ENCODE assay signal across 18 cellular contexts in genomic region chr2:183148967-183149366, GRCh38. TPM values are rescaled to one million over a fixed set of nuclear protein-coding genes. Genes with fewer than 3 reads are reported as not detected.
DNase-seq lines count a peak whose midpoint lies in the region; ATAC-seq, FAIRE-seq and TF ChIP-seq lines count a peak whose summit lies in the region.
"Had no signal": no experiment of that assay in that cellular context is flagged by ENCODE, and none has a peak within 500 bp of the region (broad histone marks: within the 10 kb centered on the region; RNA-seq: fewer than 3 reads in every experiment).

No MANE protein-coding gene starts in this region.

- CTCF ChIA-PET in HepG2 (lab: Yijun Ruan, JAX; ENCODE audit: low intra/inter-chr PET ratio, low total read pairs) (no interaction called here), GM12878 (lab: Yijun Ruan, JAX) (interaction anchor here (0.7 kb wide), 1 partner anchor 14 kb away, joined by 4 read pairs; no protein-coding TSS in a partner anchor)

- H3K9ac ChIP-seq in HepG2 (ENCODE audit: insufficient read depth, low read depth, low read length), result no peak overlapping the region
- no peak overlapping the region for H3K9ac ChIP-seq in GM12878 (ENCODE audit: control insufficient read depth, insufficient read depth, low read length)
- H3K9ac ChIP-seq: KMS-11 had no signal

- FAIRE-seq in HepG2 (lab: Jason Lieb, UNC) (no peak), GM12878 (lab: Jason Lieb, UNC) (peak; percentile 7)

- ATAC-seq in HepG2 (no peak), right lobe of liver (no peak), GM12878 (no peak), HG03460 (IDR thresholded peaks at IDR 0.05; ENCODE audit: unreplicated experiment) (no peak)

- no peak overlapping the region for H3K4me2 ChIP-seq in HepG2 (ENCODE audit: low read depth, low read length)
- H3K4me2 ChIP-seq in GM12878 (ENCODE audit: control insufficient read depth, insufficient read depth), result no peak overlapping the region
- H3K4me2 ChIP-seq: KMS-11 had no signal

- 95% methylated on average over 1 of the region's 1 CpG for WGBS in HepG2 (ENCODE audit: low lambda C conversion rate)
- WGBS in right lobe of liver (ENCODE audit: insufficient coverage, low coverage, low lambda C conversion rate, missing lambda C conversion rate), result 92% methylated on average over 1 of the region's 1 CpG
- 100% methylated on average over 1 of the region's 1 CpG for WGBS in GM12878 (ENCODE audit: insufficient coverage, insufficient replicate concordance, low lambda C conversion rate, missing lambda C conversion rate)

- TF ChIP-seq POLR2A in HepG2 (IDR thresholded peaks at IDR 0.05; ENCODE audit: insufficient read depth in 1 of 2, low read depth in 2 of 2, low read length in 2 of 2) (no peak), right lobe of liver (IDR thresholded peaks at IDR 0.05) (no peak), GM12878 (IDR thresholded peaks at IDR 0.05; ENCODE audit: low read depth, low read length) (no peak)

- intact Hi-C loops in HepG2 (cut with micrococcal nuclease; ENCODE audit: unreplicated experiment), result no loop called here
- intact Hi-C loops in right lobe of liver (cut with DNase I), result no loop called here
- intact Hi-C loops in GM12878 (cut with micrococcal nuclease; ENCODE audit: unreplicated experiment), result no loop called here

- SMC1A ChIA-PET in GM12878 (lab: Charles Lee; ENCODE audit: uncharacterized antibody, unreplicated experiment), result interaction anchor here (0.8 to 1.0 kb wide), 4 partner anchors 9 to 46 kb away, joined by 3 read pairs; no protein-coding TSS in a partner anchor

- TF ChIP-seq EP300 in HepG2 (IDR thresholded peaks at IDR 0.05; ENCODE audit: low read depth in 2 of 2, low read length in 2 of 2) (no peak), HepG2 (CRISPR knock-in tag; IDR thresholded peaks at IDR 0.05; ENCODE audit: borderline replicate concordance) (no peak), GM12878 (IDR thresholded peaks at IDR 0.05; ENCODE audit: borderline replicate concordance in 1 of 2, control insufficient read depth in 1 of 2, low read depth in 2 of 2, low read length in 2 of 2) (no peak)

- H3K79me2 ChIP-seq in HepG2 (ENCODE audit: insufficient read depth, low read length) (peaks cover 31% of the 10 kb centered on the region), GM12878 (ENCODE audit: control insufficient read depth, insufficient read depth, low read length) (peaks cover 3% of the 10 kb centered on the region)

- DNase-seq in HepG2 (ENCODE audit: low spot score) (no peak), right lobe of liver (no peak), GM12878 (ENCODE audit: low read depth, low spot score) (no peak), iris pigment epithelial cell (ENCODE audit: low read depth) (peak; percentile 31), NCI-H146 treated with DMSO at 0.1 percent for 48 hours (lab: John Stamatoyannopoulos, UW; ENCODE audit: unreplicated experiment) (no peak), COLO829 (ENCODE audit: low spot score) (no peak)
- DNase-seq in stimulated activated CD4-positive, alpha-beta T cell treated with anti-CD3 and anti-CD28 coated beads, Interleukin-1b, Interleukin-23, amount 100 ng/mL, for 48 hours, result no peak
- DNase-seq: Caco-2, GDM1, GOT3, NCI-H1092, NCI-H1694, NCI-H2107, NCI-H345, NCI-H748 treated with DMSO at 0.1 percent for 48 hours had no signal

- peaks cover 2% of the 10 kb centered on the region; the same call in 1 of the 2 replicates for H3K9me3 ChIP-seq in HepG2 (ENCODE audit: low read length)
- H3K9me3 ChIP-seq in right lobe of liver, result no peaks in the 10 kb centered on the region
- peaks cover 2% of the 10 kb centered on the region for H3K9me3 ChIP-seq in GM12878 (replicated peaks; ENCODE audit: control insufficient read depth, insufficient read depth, low read length)

- H3K4me1 ChIP-seq in HepG2 (ENCODE audit: insufficient read depth, low read length) (no peaks in the 10 kb centered on the region), right lobe of liver (no peaks in the 10 kb centered on the region), GM12878 (ENCODE audit: control insufficient read depth, insufficient read depth, low read length) (no peaks in the 10 kb centered on the region)
- H3K4me1 ChIP-seq: Caco-2 had no signal

- H3K27ac ChIP-seq in HepG2 (ENCODE audit: extremely low read length, insufficient read depth, low read length), result no peak overlapping the region
- no peak overlapping the region for H3K27ac ChIP-seq in right lobe of liver
- H3K27ac ChIP-seq in GM12878 (ENCODE audit: control insufficient read depth, insufficient read depth), result no peak overlapping the region
- H3K27ac ChIP-seq: C4-2B, KMS-11 had no signal

- no peaks in the 10 kb centered on the region for H3K27me3 ChIP-seq in HepG2 (ENCODE audit: control insufficient read depth in 1 of 2, insufficient read depth in 2 of 2, low read length in 2 of 2)
- no peaks in the 10 kb centered on the region for H3K27me3 ChIP-seq in right lobe of liver
- H3K27me3 ChIP-seq in GM12878 (replicated peaks in 1 of 2; ENCODE audit: control insufficient read depth in 2 of 2, insufficient read depth in 2 of 2, low read length in 1 of 2), result no peaks in the 10 kb centered on the region

- no peak overlapping the region for H3K4me3 ChIP-seq in HepG2 (replicated peaks in 1 of 3; ENCODE audit: insufficient read depth in 1 of 3, low read depth in 2 of 3, low read length in 3 of 3)
- H3K4me3 ChIP-seq in right lobe of liver, result no peak overlapping the region
- H3K4me3 ChIP-seq in GM12878, result no peak overlapping the region

- TF ChIP-seq RAD21 in HepG2 (CRISPR knock-in tag; IDR thresholded peaks at IDR 0.05), result no peak
- TF ChIP-seq RAD21 in GM12878 (IDR thresholded peaks at IDR 0.05; ENCODE audit: insufficient read depth, low read depth, low read length), result no peak

- no peak overlapping the region for H2AFZ ChIP-seq in HepG2 (ENCODE audit: low read length)
- no peak overlapping the region for H2AFZ ChIP-seq in GM12878 (ENCODE audit: control insufficient read depth, low read depth, low read length)

- POLR2A ChIA-PET in HepG2 (lab: Yijun Ruan, JAX), result no interaction called here
- POLR2A ChIA-PET in GM12878 (lab: Charles Lee), result no interaction called here

- TF ChIP-seq CTCF in HepG2 (CRISPR knock-in tag; IDR thresholded peaks at IDR 0.05), result no peak
- no peak for TF ChIP-seq CTCF in right lobe of liver (IDR thresholded peaks at IDR 0.05)
- no peak for TF ChIP-seq CTCF in GM12878 (IDR thresholded peaks at IDR 0.05 in 2 of 3, conservative IDR thresholded peaks at IDR 0.05 in 1 of 3; ENCODE audit: control insufficient read depth in 2 of 3, extremely low read depth in 1 of 3, insufficient read depth in 1 of 3, low read depth in 3 of 3, low read length in 3 of 3)

- H4K20me1 ChIP-seq in HepG2 (ENCODE audit: insufficient read depth, low read length) (no peaks in the 10 kb centered on the region), GM12878 (ENCODE audit: control insufficient read depth, insufficient read depth) (no peaks in the 10 kb centered on the region)

- RAD21 ChIA-PET in GM12878 (lab: Charles Lee; ENCODE audit: unreplicated experiment), result no interaction called here

- in situ Hi-C loops in HepG2 (cut with HindIII; ENCODE audit: extremely low pct_ligation_motif_present, low pct_unique_long_range_greater_than_20kb), result no loop called here
- in situ Hi-C loops in GM12878 (cut with MboI), result no loop called here

- no TSS peak for BruUV-seq in HepG2 (replicated peaks; lab: Mats Ljungman, UMichigan)
- no TSS peak for BruUV-seq in GM12878 (replicated peaks; lab: Mats Ljungman, UMichigan)

- peaks cover 4 to 48% of the 10 kb centered on the region in 2 experiments; a peak in 4 of 5 replicates for H3K36me3 ChIP-seq in HepG2 (replicated peaks in 1 of 2; ENCODE audit: control insufficient read depth in 1 of 2, insufficient read depth in 2 of 2, low read length in 2 of 2)
- peaks cover 0 to 4% (median 2%) of the 10 kb centered on the region in 4 donors for H3K36me3 ChIP-seq in right lobe of liver
- peaks cover 2 to 12% of the 10 kb centered on the region in 2 experiments for H3K36me3 ChIP-seq in GM12878 (ENCODE audit: control insufficient read depth in 2 of 2, insufficient read depth in 2 of 2, low read length in 1 of 2)

RNA-seq across cellular contexts. Expression of gene NUP35, which starts 24.7 kb away (rescaled TPM):
- total RNA-seq in HepG2 (2016; rRNA removed; fragmentation: Illumina TruSeq; extraction: Trizol), result 53.6 and 74.2 TPM in 2 replicates
- total RNA-seq in HepG2 (2016; cell fraction: cytosol; rRNA removed; fragmentation: Illumina TruSeq; extraction: Trizol; ENCODE audit: low read depth), result 32.8 and 37.1 TPM in 2 replicates
- total RNA-seq in HepG2 (2016; cell fraction: insoluble cytoplasmic fraction; rRNA removed; fragmentation: Illumina TruSeq; extraction: Trizol), result 52.9 and 74.2 TPM in 2 replicates
- total RNA-seq in HepG2 (2016; cell fraction: membrane; rRNA removed; fragmentation: Illumina TruSeq; extraction: Trizol), result 24.1 and 28.1 TPM in 2 replicates
- 59.5 and 62.1 TPM in 2 replicates for total RNA-seq in HepG2 (2016; cell fraction: nucleus; rRNA removed; fragmentation: Illumina TruSeq; extraction: Trizol)
- 14.8 and 16.9 TPM in 2 replicates for polyA plus RNA-seq in HepG2 (2011; rRNA removed)
- polyA plus RNA-seq in HepG2 (2011; cell fraction: cytosol; rRNA removed), result 9.3 and 11.8 TPM in 2 replicates
- 9.4 and 10.0 TPM in 2 replicates for polyA plus RNA-seq in HepG2 (2011; cell fraction: nucleus; rRNA removed)
- polyA plus RNA-seq in HepG2 (2012), result 14.4 and 22.1 TPM in 2 replicates
- polyA plus RNA-seq in HepG2 (2016; cell fraction: cytosol; fragmentation: Illumina TruSeq; extraction: Trizol; ENCODE audit: low read depth), result 6.6 and 7.0 TPM in 2 replicates
- 63.4 and 70.6 TPM in 2 replicates for polyA plus RNA-seq in HepG2 (2016; cell fraction: insoluble cytoplasmic fraction; fragmentation: Illumina TruSeq; extraction: Trizol; ENCODE audit: low read depth)
- polyA plus RNA-seq in HepG2 (2016; cell fraction: membrane; fragmentation: Illumina TruSeq; extraction: Trizol; ENCODE audit: low read depth), result 9.5 and 10.6 TPM in 2 replicates
- polyA plus RNA-seq in HepG2 (2016; cell fraction: nucleus; fragmentation: Illumina TruSeq; extraction: Trizol; ENCODE audit: insufficient read depth, low read depth), result 31.7 and 32.9 TPM in 2 replicates
- 26.4 and 36.9 TPM in 2 replicates for polyA minus RNA-seq in HepG2 (2011; rRNA and poly(A)+ RNA removed; ENCODE audit: low replicate concordance)
- polyA minus RNA-seq in HepG2 (2011; cell fraction: cytosol; rRNA and poly(A)+ RNA removed), result 11.1 and 11.3 TPM in 2 replicates
- 64.2 and 66.0 TPM in 2 replicates for polyA minus RNA-seq in HepG2 (2011; cell fraction: nucleus; rRNA and poly(A)+ RNA removed)
- total RNA-seq in right lobe of liver, result 10 to 100 TPM in 4 of 6 experiments, 1 to 10 TPM in 2; 8.7 to 12.9 (median 11.2) TPM
- 70.1 and 80.2 TPM in 2 replicates for total RNA-seq in GM12878 (2013; cell fraction: nucleolus; rRNA removed)
- total RNA-seq in GM12878 (2014; rRNA removed), result 21.4 and 26.0 TPM in 2 replicates
- total RNA-seq in GM12878 (2014; rRNA removed; fragmentation: Illumina TruSeq; extraction: Trizol), result 29.1 and 30.8 TPM in 2 replicates
- total RNA-seq in GM12878 (2021), result 20.0 and 24.8 TPM in 2 replicates
- 10.0 TPM for polyA plus RNA-seq in GM12878 (2011; ENCODE audit: low read depth)
- polyA plus RNA-seq in GM12878 (2011; rRNA removed), result 32.0 and 37.9 TPM in 2 replicates
- polyA plus RNA-seq in GM12878 (2011; cell fraction: cytosol; rRNA removed), result 17.0 and 19.1 TPM in 2 replicates
- 18.9 and 20.9 TPM in 2 replicates for polyA plus RNA-seq in GM12878 (2011; cell fraction: nucleus; rRNA removed)
- 7.7 and 11.5 TPM in 2 replicates for polyA plus RNA-seq in GM12878 (2012)
- polyA plus RNA-seq in GM12878 (2014; fragmentation: Illumina TruSeq; extraction: Trizol), result 25.3 and 33.9 TPM in 2 replicates
- polyA plus RNA-seq in GM12878 (2014; fragmentation: Nextera tagmentation; extraction: Ambion mirVana), result 10 to 100 TPM; 34.7 to 57.3 TPM
- polyA plus RNA-seq in GM12878 (2014; rRNA removed), result 17.3 and 22.2 TPM in 2 replicates
- 10 to 100 TPM; 30.6 to 33.4 TPM for polyA plus RNA-seq in GM12878 (2016; fragmentation: Nextera tagmentation; extraction: Ambion mirVana)
- polyA minus RNA-seq in GM12878 (2011; rRNA and poly(A)+ RNA removed), result 31.6 and 34.7 TPM in 2 replicates
- polyA minus RNA-seq in GM12878 (2011; cell fraction: cytosol; rRNA and poly(A)+ RNA removed), result 7.9 and 12.2 TPM in 2 replicates
- 38.6 and 52.5 TPM in 2 replicates for polyA minus RNA-seq in GM12878 (2011; cell fraction: nucleus; rRNA and poly(A)+ RNA removed)
